Comparison of ENCODE assay signal across 23 cellular contexts in the genomic region with DNA sequence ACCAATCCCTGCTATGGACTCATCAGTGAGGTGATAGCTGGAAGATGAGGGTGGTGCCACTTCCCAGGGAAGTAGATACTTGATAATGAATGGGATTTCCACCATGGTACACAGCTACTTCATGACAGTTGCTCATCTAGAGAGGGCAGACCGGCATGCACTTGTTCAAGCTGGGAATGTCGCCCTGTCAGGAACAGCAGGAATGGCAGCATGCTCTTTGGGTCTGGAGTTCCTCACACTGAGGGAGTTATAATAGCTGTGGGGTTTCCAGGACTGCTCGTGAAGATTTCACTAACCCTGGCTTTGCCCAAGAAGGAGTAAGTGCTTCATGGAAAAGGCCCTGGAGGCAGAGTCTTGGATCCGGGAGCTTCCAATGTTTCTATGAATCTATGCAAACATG.
"Had no signal": no experiment of that assay in that cellular context is flagged by ENCODE, and none has a peak within 500 bp of the region (broad histone marks: within the 10 kb centered on the region; RNA-seq: fewer than 3 reads in every experiment).

No MANE protein-coding gene starts in this region.

- H2AFZ ChIP-seq: neural progenitor cell had no signal

- H3K4me3 ChIP-seq: adrenal gland, body of pancreas, coronary artery, dorsolateral prefrontal cortex, gastroesophageal sphincter, neural progenitor cell, right lobe of liver, smooth muscle cell, testis had no signal

- H3K4me2 ChIP-seq: neural progenitor cell, smooth muscle cell had no signal

- ATAC-seq: activated CD4-positive, alpha-beta T cell treated with anti-CD3 and anti-CD28 coated beads for 36 hours; naive thymus-derived CD8-positive, alpha-beta T cell; stimulated activated naive B cell treated with anti-CD40 and anti-IgM and Interleukin-4, amounts not matched to agents 10 μg/mL and 1 μg/mL and 100 μg/mL, for 72 hours had no signal

- H3K4me1 ChIP-seq: adrenal gland, body of pancreas, right lobe of liver, testis had no signal

- H3K9ac ChIP-seq: neural progenitor cell had no signal

- H3K36me3 ChIP-seq: adrenal gland, gastroesophageal sphincter, neural progenitor cell, right lobe of liver had no signal

- H3K9me3 ChIP-seq: adrenal gland, body of pancreas, gastroesophageal sphincter, right lobe of liver, testis had no signal

- DNase-seq: activated CD4-positive, alpha-beta T cell treated with anti-CD3 and anti-CD28 coated beads for 36 hours; activated CD4-positive, CD25-positive, alpha-beta regulatory T cell; activated effector memory CD4-positive, alpha-beta T cell treated with Interleukin-2 at 50 U/mL for 16 hours; activated naive CD4-positive, alpha-beta T cell treated with anti-CD3 and anti-CD28 coated beads for 36 hours; activated naive CD8-positive, alpha-beta T cell treated with anti-CD3 and anti-CD28 coated beads for 36 hours; adrenal gland; aorta; body of pancreas; cerebellar nuclear complex; dorsolateral prefrontal cortex; effector memory CD4-positive, alpha-beta T cell; mammary epithelial cell; naive thymus-derived CD8-positive, alpha-beta T cell; occipital lobe; right lobe of liver; stimulated activated CD4-positive, alpha-beta T cell treated with anti-CD3 and anti-CD28 coated beads, Interleukin-15, amount 100 ng/mL, for 24 hours; stimulated activated CD4-positive, alpha-beta T cell treated with anti-CD3 and anti-CD28 coated beads, Interleukin-2, amount 100 ng/mL, for 24 hours; stimulated activated naive B cell treated with anti-CD40 and anti-IgM and Interleukin-4, amounts not matched to agents 10 μg/mL and 1 μg/mL and 100 μg/mL, for 72 hours; testis had no signal

- H3K27ac ChIP-seq: neural progenitor cell, right lobe of liver, testis had no signal

- H3K27me3 ChIP-seq: adrenal gland, body of pancreas, gastroesophageal sphincter, neural progenitor cell, right lobe of liver, testis had no signal
